In genomic region chr4:155758500-155759371, GRCh38 we compare ENCODE assay signal across 8 cellular contexts. TPM values are rescaled to one million over a fixed set of nuclear protein-coding genes. Genes with fewer than 3 reads are reported as not detected.
DNase-seq lines count a peak whose midpoint lies in the region; ATAC-seq and TF ChIP-seq lines count a peak whose summit lies in the region.

Gene GUCY1B1, plus strand, starts transcription at chr4:155759021. Its CDS starts 120 bp downstream, at chr4:155759141.

- peak within 1 kb of the TSS; percentile 97 for H3K4me2 ChIP-seq in fibroblast of lung (ENCODE audit: extremely low read depth, insufficient read depth, low read length)

- H3K9ac ChIP-seq in fibroblast of lung (ENCODE audit: insufficient read depth, low read length) = peak within 1 kb of the TSS; percentile 64

- TF ChIP-seq CTCF in A673 (conservative IDR thresholded peaks at IDR 0.05; ENCODE audit: low read depth, low read length) = no peak
- peak; percentile 23 to 42 for TF ChIP-seq CTCF in fibroblast of lung (conservative IDR thresholded peaks at IDR 0.05 in 1 of 2, IDR thresholded peaks at IDR 0.05 in 1 of 2; ENCODE audit: low read depth in 1 of 2, low read length in 2 of 2)

- CTCF ChIA-PET in A673 (lab: Charles Lee) = no interaction called here

- peaks cover 26% of the 10 kb centered on the region for H3K27me3 Mint-ChIP-seq in activated T-helper 17 cell treated with anti-CD3 and anti-CD28 coated beads, Interleukin-2, amount 50 U/mL, for 72 hours

- H3K4me3 ChIP-seq in A673 (ENCODE audit: low read depth, low read length, poor library complexity, severe bottlenecking) (peak within 1 kb of the TSS; percentile 39), fibroblast of lung (replicated peaks in 1 of 4; ENCODE audit: control extremely low read depth in 1 of 4, insufficient read depth in 1 of 4, low read depth in 3 of 4, low read length in 4 of 4) (peak within 1 kb of the TSS; percentile 58 to 78 (median 66))

- H3K9me3 ChIP-seq in A673 (ENCODE audit: low read depth, low read length, poor library complexity, severe bottlenecking) = no peaks in the 10 kb centered on the region
- H3K9me3 ChIP-seq in fibroblast of lung (ENCODE audit: control insufficient read depth, insufficient read depth, low read depth, low read length) = no peaks in the 10 kb centered on the region

- DNase-seq in A673 (ENCODE audit: low spot score) = peak; percentile 65
- DNase-seq in OCI-M1 (lab: John Stamatoyannopoulos, UW) = peak; percentile 84
- peak; percentile 95 to 96 for DNase-seq in fibroblast of lung (ENCODE audit: low read depth in 2 of 2)
- peak; percentile 95 for DNase-seq in myocyte (ENCODE audit: low read depth)
- peak; percentile 48 to 57 for DNase-seq in stimulated activated CD8-positive, alpha-beta memory T cell treated with anti-CD3 and anti-CD28 coated beads, Interleukin-7, amount 100 ng/mL, for 48 hours (ENCODE audit: extremely low read depth in 1 of 2, low read depth in 1 of 2)

- no TSS peak for BruUV-seq in A673 (replicated peaks; lab: Mats Ljungman, UMichigan)

- peaks cover 37% of the 10 kb centered on the region for H3K27me3 ChIP-seq in A673 (replicated peaks; ENCODE audit: insufficient read depth, low read depth, low read length, poor library complexity)
- H3K27me3 ChIP-seq in fibroblast of lung (ENCODE audit: control insufficient read depth, insufficient read depth, low read length) = no peaks in the 10 kb centered on the region

- H3K27ac ChIP-seq in A673 (ENCODE audit: low read depth, low read length, poor library complexity, severe bottlenecking) (no peak within 1 kb of the TSS), fibroblast of lung (ENCODE audit: insufficient read depth, low read length) (no peak within 1 kb of the TSS)

- intact Hi-C loops in A673 (cut with micrococcal nuclease; ENCODE audit: unreplicated experiment) = loop anchor here (10.0 kb wide), 1 partner anchor 494 kb away; no protein-coding TSS in a partner anchor

- no peaks in the 10 kb centered on the region for H4K20me1 ChIP-seq in fibroblast of lung (ENCODE audit: control insufficient read depth, extremely low read depth, insufficient read depth, low read length)

- H2AFZ ChIP-seq in fibroblast of lung (ENCODE audit: low read length) = peak within 1 kb of the TSS; percentile 74

- H3K4me3 Mint-ChIP-seq in activated T-helper 17 cell treated with anti-CD3 and anti-CD28 coated beads, Interleukin-2, amount 50 U/mL, for 72 hours = peak within 1 kb of the TSS; percentile 53

- POLR2A ChIA-PET in A673 (lab: Charles Lee; ENCODE audit: low non-redundant PET) = no interaction called here

- H3K4me1 Mint-ChIP-seq in activated T-helper 17 cell treated with anti-CD3 and anti-CD28 coated beads, Interleukin-2, amount 50 U/mL, for 72 hours = no peaks in the 10 kb centered on the region

- H3K36me3 ChIP-seq in A673 (ENCODE audit: insufficient read depth, low read length, poor library complexity, severe bottlenecking) (no peaks in the 10 kb centered on the region), fibroblast of lung (ENCODE audit: control insufficient read depth, insufficient read depth, low read length) (no peaks in the 10 kb centered on the region)

- ATAC-seq in GM18520 (IDR thresholded peaks at IDR 0.05; ENCODE audit: unreplicated experiment) (peak; percentile 95), HG03060 (IDR thresholded peaks at IDR 0.05; ENCODE audit: low read depth, unreplicated experiment) (peak; percentile 96)
- ATAC-seq in activated T-helper 17 cell treated with anti-CD3 and anti-CD28 coated beads, Interleukin-2, amount 50 U/mL, for 72 hours (replicated peaks) = peak; percentile 95

- H3K4me1 ChIP-seq in A673 (ENCODE audit: insufficient read depth, low read length, poor library complexity, severe bottlenecking) = no peaks in the 10 kb centered on the region
- no peaks in the 10 kb centered on the region for H3K4me1 ChIP-seq in fibroblast of lung (ENCODE audit: control insufficient read depth, extremely low read depth, insufficient read depth, low read length)

- H3K27ac Mint-ChIP-seq in activated T-helper 17 cell treated with anti-CD3 and anti-CD28 coated beads, Interleukin-2, amount 50 U/mL, for 72 hours = no peak within 1 kb of the TSS

- H3K9me3 Mint-ChIP-seq in activated T-helper 17 cell treated with anti-CD3 and anti-CD28 coated beads, Interleukin-2, amount 50 U/mL, for 72 hours = peaks cover 4% of the 10 kb centered on the region

- no peaks in the 10 kb centered on the region for H3K36me3 Mint-ChIP-seq in activated T-helper 17 cell treated with anti-CD3 and anti-CD28 coated beads, Interleukin-2, amount 50 U/mL, for 72 hours (ENCODE audit: low read depth)

- no peaks in the 10 kb centered on the region for H3K79me2 ChIP-seq in fibroblast of lung (ENCODE audit: control insufficient read depth, insufficient read depth, low read length)

RNA-seq across cellular contexts. Expression of gene GUCY1B1, which starts in this region (rescaled TPM):
- not detected in 2 replicates for total RNA-seq in A673 (2021)
- under 1 TPM in 1 of 2 donors, not detected in 1; 0.11 TPM for total RNA-seq in activated T-helper 17 cell treated with anti-CD3 and anti-CD28 coated beads, Interleukin-2, amount 50 U/mL, for 72 hours
- 37.8 and 39.3 TPM in 2 replicates for total RNA-seq in fibroblast of lung
- 11.2 and 38.1 TPM in 2 replicates for polyA plus RNA-seq in fibroblast of lung
- polyA plus RNA-seq in fibroblast of lung (2012) = 6.8 and 20.7 TPM in 2 replicates
- 2.3 and 9.9 TPM in 2 replicates for polyA minus RNA-seq in fibroblast of lung (ENCODE audit: low replicate concordance)
- total RNA-seq in myocyte = 8.3 and 9.6 TPM in 2 replicates
- polyA plus RNA-seq in myocyte (2012) = 2.5 TPM

Comparison
In these comparisons a context has a peak if more than half of its experiments do, and no peak if none do; other contexts are left out.
1. Peak in DNase-seq and H3K4me3 ChIP-seq in A673; RNA of the gene not detected or under 1 TPM.
2. Peak in ATAC-seq in activated T-helper 17 cell treated with anti-CD3 and anti-CD28 coated beads, Interleukin-2, amount 50 U/mL, for 72 hours; RNA of the gene not detected or under 1 TPM.